Comparison of ENCODE assay signal across 8 cellular contexts in genomic region chr2:18560797-18561085, GRCh38. TPM values are rescaled to one million over a fixed set of nuclear protein-coding genes. Genes with fewer than 3 reads are reported as not detected.
DNase-seq lines count a peak whose midpoint lies in the region; ATAC-seq and TF ChIP-seq lines count a peak whose summit lies in the region.

No MANE protein-coding gene starts in this region.

- H3K9me3 Mint-ChIP-seq in endothelial cell (ENCODE audit: unreplicated experiment) = no peaks in the 10 kb centered on the region

- H3K27me3 ChIP-seq in prostate gland (replicated peaks; ENCODE audit: insufficient read depth) = no peaks in the 10 kb centered on the region

- peaks cover 4% of the 10 kb centered on the region for H3K27me3 Mint-ChIP-seq in endothelial cell (ENCODE audit: unreplicated experiment)

- H3K4me3 ChIP-seq in LNCaP clone FGC (ENCODE audit: low read depth, low read length) = peak overlapping the region; percentile 79
- H3K4me3 ChIP-seq in prostate gland = peak overlapping the region; percentile 73 to 90

- H3K27ac ChIP-seq in prostate gland = peak overlapping the region; percentile 95 to 96

- peak overlapping the region; percentile 93 for H3K4me3 Mint-ChIP-seq in endothelial cell (ENCODE audit: unreplicated experiment)

- no peaks in the 10 kb centered on the region for H3K36me3 ChIP-seq in prostate gland

- no peak for ATAC-seq in GM19452 (IDR thresholded peaks at IDR 0.05; ENCODE audit: unreplicated experiment)

- intact Hi-C loops in prostate gland (cut with DNase I) = no loop called here

- WGBS in prostate gland = 5% methylated on average over 3 of the region's 3 CpGs

- peaks cover 2% of the 10 kb centered on the region for H3K4me1 ChIP-seq in prostate gland (replicated peaks)

- peaks cover 24% of the 10 kb centered on the region for H3K4me1 Mint-ChIP-seq in endothelial cell (ENCODE audit: unreplicated experiment)

- peak; percentile 68 for TF ChIP-seq POLR2A in GM19099 (IDR thresholded peaks at IDR 0.05; ENCODE audit: extremely low read depth, insufficient read length, low read depth)
- no peak for TF ChIP-seq POLR2A in prostate gland (IDR thresholded peaks at IDR 0.05)

- no peaks in the 10 kb centered on the region for H3K36me3 Mint-ChIP-seq in endothelial cell (ENCODE audit: low read depth, unreplicated experiment)

- no peak for DNase-seq in LNCaP clone FGC (ENCODE audit: low read depth)
- DNase-seq in endothelial cell (ENCODE audit: low spot score) = no peak
- DNase-seq in prostate gland (ENCODE audit: low spot score) = no peak
- DNase-seq in ACHN = no peak
- no peak for DNase-seq in NCI-H1417 (lab: John Stamatoyannopoulos, UW)
- DNase-seq in stimulated activated CD4-positive, alpha-beta T cell treated with anti-CD3 and anti-CD28 coated beads, Interleukin-15, amount 100 ng/mL, for 24 hours = no peak

- TF ChIP-seq CTCF in LNCaP clone FGC (IDR thresholded peaks at IDR 0.05; ENCODE audit: control insufficient read depth, extremely low read depth, insufficient read depth) (no peak), endothelial cell (IDR thresholded peaks at IDR 0.05; ENCODE audit: unreplicated experiment) (no peak), prostate gland (IDR thresholded peaks at IDR 0.05) (no peak)

- no peaks in the 10 kb centered on the region for H3K9me3 ChIP-seq in prostate gland

- in situ Hi-C loops in ACHN (cut with HindIII; ENCODE audit: low pct_ligation_motif_present, low pct_unique_long_range_greater_than_20kb, low sequenced_read_pairs) = no loop called here

- H3K27ac Mint-ChIP-seq in endothelial cell (ENCODE audit: unreplicated experiment) = peak overlapping the region; percentile 57

RNA-seq across cellular contexts. Expression of gene RDH14, which starts 0.3 kb away (rescaled TPM):
- 15.4 TPM for total RNA-seq in endothelial cell (ENCODE audit: unreplicated experiment)
- total RNA-seq in prostate gland = 10 to 100 TPM; 29.5 to 42.5 TPM

RNA-seq across cellular contexts. Expression of gene NT5C1B, which starts 28.6 kb away (rescaled TPM):
- total RNA-seq in endothelial cell (ENCODE audit: unreplicated experiment) (not detected), prostate gland (1 to 10 TPM in 1 of 2 donors, not detected in 1; 4.8 TPM)
